14 cellular contexts compared by ENCODE assay signal in genomic region chr2:68098398-68098797, GRCh38. TPM values are rescaled to one million over a fixed set of nuclear protein-coding genes. Genes with fewer than 3 reads are reported as not detected.
DNase-seq lines count a peak whose midpoint lies in the region; ATAC-seq and TF ChIP-seq lines count a peak whose summit lies in the region.
"Had no signal": no experiment of that assay in that cellular context is flagged by ENCODE, and none has a peak within 500 bp of the region (broad histone marks: within the 10 kb centered on the region; RNA-seq: fewer than 3 reads in every experiment).

No MANE protein-coding gene starts in this region.

- CTCF ChIA-PET in Caco-2 (lab: Charles Lee) = no interaction called here

- BruUV-seq in Caco-2 (replicated peaks; lab: Mats Ljungman, UMichigan) = no TSS peak

- ATAC-seq in left ventricle myocardium superior (peak; percentile 30), right cardiac atrium (no peak), upper lobe of right lung (no peak)
- ATAC-seq: CD8-positive, alpha-beta T cell had no signal

- H3K27me3 Mint-ChIP-seq in nephron (ENCODE audit: low read depth) (no peaks in the 10 kb centered on the region), Caco-2 (ENCODE audit: insufficient read depth, unreplicated experiment) (peaks cover 21% of the 10 kb centered on the region), endodermal cell (ENCODE audit: insufficient read depth) (peaks cover 33% of the 10 kb centered on the region)

- no peak overlapping the region for H3K9ac ChIP-seq in endodermal cell (ENCODE audit: extremely low read depth, low read length, poor library complexity, severe bottlenecking)

- H3K27me3 ChIP-seq in right cardiac atrium (ENCODE audit: control insufficient read depth, insufficient read depth) (no peaks in the 10 kb centered on the region), WERI-Rb-1 (ENCODE audit: insufficient read depth, low read depth, severe bottlenecking) (no peaks in the 10 kb centered on the region), Caco-2 (replicated peaks; ENCODE audit: control insufficient read depth, insufficient read depth, low read length) (no peaks in the 10 kb centered on the region), upper lobe of right lung (no peaks in the 10 kb centered on the region), endodermal cell (ENCODE audit: control insufficient read depth, insufficient read depth, low read length, poor library complexity, severe bottlenecking) (no peaks in the 10 kb centered on the region)

- WGBS in right cardiac atrium = 55% methylated on average over 3 of the region's 3 CpGs
- WGBS in endodermal cell (ENCODE audit: insufficient coverage in 1 of 2, insufficient read length in 1 of 2), 2 experiments = 93 to 100% methylated on average over 2 to 3 of the region's 3 CpGs

- no peaks in the 10 kb centered on the region for H3K9me3 Mint-ChIP-seq in nephron
- no peaks in the 10 kb centered on the region for H3K9me3 Mint-ChIP-seq in Caco-2 (ENCODE audit: unreplicated experiment)
- no peaks in the 10 kb centered on the region for H3K9me3 Mint-ChIP-seq in endodermal cell
- H3K9me3 Mint-ChIP-seq: CD8-positive, alpha-beta T cell had no signal

- peak overlapping the region; percentile 45 to 78 (median 77) for H3K27ac Mint-ChIP-seq in nephron
- no peak overlapping the region for H3K27ac Mint-ChIP-seq in Caco-2 (ENCODE audit: unreplicated experiment)
- no peak overlapping the region for H3K27ac Mint-ChIP-seq in endodermal cell
- H3K27ac Mint-ChIP-seq: CD14-positive monocyte; CD8-positive, alpha-beta T cell had no signal

- H3K36me3 ChIP-seq in WERI-Rb-1 (no peaks in the 10 kb centered on the region), Caco-2 (ENCODE audit: control insufficient read depth, insufficient read depth, low read length) (no peaks in the 10 kb centered on the region), upper lobe of right lung (no peaks in the 10 kb centered on the region), endodermal cell (ENCODE audit: control insufficient read depth, insufficient read depth, low read length) (no peaks in the 10 kb centered on the region)

- H3K4me3 ChIP-seq in right cardiac atrium (ENCODE audit: low read length) (no peak overlapping the region), WERI-Rb-1 (ENCODE audit: low read depth, low read length) (no peak overlapping the region), Caco-2 (ENCODE audit: low read depth, low read length) (no peak overlapping the region), upper lobe of right lung (no peak overlapping the region), endodermal cell (ENCODE audit: low read length) (no peak overlapping the region)

- TF ChIP-seq CTCF in WERI-Rb-1 (IDR thresholded peaks at IDR 0.05; ENCODE audit: low read depth, low read length) (peak; percentile 23; the same call in 1 of the 2 replicates), nephron (IDR thresholded peaks at IDR 0.05; ENCODE audit: unreplicated experiment in 3 of 3) (no peak), Caco-2 (IDR thresholded peaks at IDR 0.05; ENCODE audit: insufficient read depth in 1 of 2, low read depth in 1 of 2, low read length in 1 of 2, severe bottlenecking in 1 of 2, unreplicated experiment in 1 of 2) (no peak), upper lobe of right lung (IDR thresholded peaks at IDR 0.05) (no peak), endodermal cell (conservative IDR thresholded peaks at IDR 0.05) (no peak)

- H3K27ac ChIP-seq in right cardiac atrium (ENCODE audit: low read length) = no peak overlapping the region
- H3K27ac ChIP-seq in WERI-Rb-1 = no peak overlapping the region
- no peak overlapping the region for H3K27ac ChIP-seq in upper lobe of right lung
- no peak overlapping the region for H3K27ac ChIP-seq in endodermal cell (ENCODE audit: low read depth, low read length)
- H3K27ac ChIP-seq: 22Rv1 had no signal

- intact Hi-C loops in left ventricle myocardium superior (cut with micrococcal nuclease) = no loop called here
- intact Hi-C loops in right cardiac atrium (cut with DNase I) = no loop called here
- intact Hi-C loops in Caco-2 (cut with micrococcal nuclease; ENCODE audit: unreplicated experiment) = no loop called here
- intact Hi-C loops in upper lobe of right lung (cut with DNase I) = no loop called here

- POLR2A ChIA-PET in Caco-2 (lab: Charles Lee) = no interaction called here

- no peak overlapping the region for H3K4me3 Mint-ChIP-seq in nephron
- no peak overlapping the region for H3K4me3 Mint-ChIP-seq in Caco-2 (ENCODE audit: unreplicated experiment)
- H3K4me3 Mint-ChIP-seq in endodermal cell = no peak overlapping the region
- H3K4me3 Mint-ChIP-seq: CD14-positive monocyte; CD8-positive, alpha-beta T cell had no signal

- DNase-seq in left ventricle myocardium superior (no peak), right cardiac atrium (no peak), WERI-Rb-1 (no peak), Caco-2 (no peak), upper lobe of right lung (no peak), endodermal cell (no peak)
- DNase-seq: CD8-positive, alpha-beta T cell; COR-L47; DND-41; GDM1; IMR-90 had no signal

- peaks cover 37% of the 10 kb centered on the region for H3K4me1 Mint-ChIP-seq in nephron
- no peaks in the 10 kb centered on the region for H3K4me1 Mint-ChIP-seq in Caco-2 (ENCODE audit: low read depth, unreplicated experiment)
- H3K4me1 Mint-ChIP-seq in endodermal cell = no peaks in the 10 kb centered on the region

- H3K9me3 ChIP-seq in right cardiac atrium (ENCODE audit: control insufficient read depth, low read length) (no peaks in the 10 kb centered on the region), WERI-Rb-1 (ENCODE audit: severe bottlenecking) (no peaks in the 10 kb centered on the region), Caco-2 (no peaks in the 10 kb centered on the region), upper lobe of right lung (no peaks in the 10 kb centered on the region), endodermal cell (ENCODE audit: control insufficient read depth, low read length) (no peaks in the 10 kb centered on the region)

- H3K36me3 Mint-ChIP-seq in nephron (ENCODE audit: low read depth) (no peaks in the 10 kb centered on the region), Caco-2 (ENCODE audit: insufficient read depth, unreplicated experiment) (no peaks in the 10 kb centered on the region), endodermal cell (ENCODE audit: low read depth) (no peaks in the 10 kb centered on the region)
- H3K36me3 Mint-ChIP-seq: CD14-positive monocyte; CD8-positive, alpha-beta T cell had no signal

- H3K4me1 ChIP-seq in right cardiac atrium (ENCODE audit: control insufficient read depth, insufficient read depth, low read length) (no peaks in the 10 kb centered on the region), Caco-2 (no peaks in the 10 kb centered on the region), upper lobe of right lung (no peaks in the 10 kb centered on the region), endodermal cell (ENCODE audit: control insufficient read depth, insufficient read depth, low read length) (no peaks in the 10 kb centered on the region)

RNA-seq across cellular contexts. Expression of gene C1D, which starts 35.6 kb away (rescaled TPM):
- total RNA-seq in left ventricle myocardium superior (18.5 TPM), right cardiac atrium (10 to 100 TPM; 13.5 to 20.9 (median 17.3) TPM), Caco-2 (2022) (19.3 and 23.7 TPM in 2 replicates), upper lobe of right lung (19.5 TPM), endodermal cell (10 to 100 TPM; 20.7 to 25.4 TPM)
- 21.2 TPM for polyA plus RNA-seq in right cardiac atrium
- polyA plus RNA-seq in endodermal cell (2013, experiment 1 of 2) = 35.9 TPM
- polyA plus RNA-seq in endodermal cell (2013, experiment 2 of 2) = 35.9 TPM

RNA-seq across cellular contexts. Expression of gene PNO1, which starts 59.3 kb away (rescaled TPM):
- total RNA-seq in left ventricle myocardium superior = 7.4 TPM
- 10 to 100 TPM in 1 of 4 donors, 1 to 10 TPM in 3; 8.3 to 15.8 (median 8.5) TPM for total RNA-seq in right cardiac atrium
- polyA plus RNA-seq in right cardiac atrium = 7.0 TPM
- 33.3 and 37.0 TPM in 2 replicates for total RNA-seq in Caco-2 (2022)
- 12.0 TPM for total RNA-seq in upper lobe of right lung
- total RNA-seq in endodermal cell = 10 to 100 TPM; 16.6 to 21.3 TPM
- polyA plus RNA-seq in endodermal cell (2013, experiment 1 of 2) = 17.3 TPM
- 16.0 TPM for polyA plus RNA-seq in endodermal cell (2013, experiment 2 of 2)

Comparison
In these comparisons a context has a peak if more than half of its experiments do, and no peak if none do; other contexts are left out.
1. H3K27ac Mint-ChIP-seq: peak in nephron (3 of 3); none in Caco-2 (single experiment) and endodermal cell (single experiment).